15 cellular contexts compared by ENCODE assay signal in genomic region chr5:179371681-179372675, GRCh38. TPM values are rescaled to one million over a fixed set of nuclear protein-coding genes. Genes with fewer than 3 reads are reported as not detected.
DNase-seq lines count a peak whose midpoint lies in the region; ATAC-seq and TF ChIP-seq lines count a peak whose summit lies in the region.
"Had no signal": no experiment of that assay in that cellular context is flagged by ENCODE, and none has a peak within 500 bp of the region (broad histone marks: within the 10 kb centered on the region; RNA-seq: fewer than 3 reads in every experiment).

No MANE protein-coding gene starts in this region.

- peaks cover 0 to 34% of the 10 kb centered on the region in 2 experiments; a peak in 1 of 4 replicates for H3K4me1 ChIP-seq in SK-N-SH (ENCODE audit: control insufficient read depth in 1 of 2, insufficient read depth in 2 of 2, low read depth in 1 of 2, low read length in 1 of 2)
- no peaks in the 10 kb centered on the region for H3K4me1 ChIP-seq in spleen
- H3K4me1 ChIP-seq: heart left ventricle had no signal

- no peaks in the 10 kb centered on the region for H3K9me3 ChIP-seq in SK-N-SH
- no peaks in the 10 kb centered on the region for H3K9me3 ChIP-seq in spleen
- H3K9me3 ChIP-seq: heart left ventricle had no signal

- POLR2A ChIA-PET in SK-N-SH (lab: Yijun Ruan, JAX): interaction anchor here (0.6 kb wide), 2 partner anchors 12 to 1040 kb away, joined by 3 read pairs; no protein-coding TSS in a partner anchor
- POLR2A ChIA-PET in activated CD4-positive, alpha-beta T cell treated with anti-CD3 and anti-CD28 coated beads for 36 hours (lab: Charles Lee): no interaction called here

- H3K9ac ChIP-seq in SK-N-SH: no peak overlapping the region

- no peaks in the 10 kb centered on the region for H3K9me2 ChIP-seq in SK-N-SH

- peak overlapping the region; percentile 80 for H3K27ac Mint-ChIP-seq in glutamatergic neuron (ENCODE audit: unreplicated experiment)
- no peak overlapping the region for H3K27ac Mint-ChIP-seq in activated CD4-positive, alpha-beta T cell treated with anti-CD3 and anti-CD28 coated beads for 36 hours
- H3K27ac Mint-ChIP-seq: activated naive CD4-positive, alpha-beta T cell treated with anti-CD3 and anti-CD28 coated beads, Interleukin-2, amount 10 ng/mL, durations not matched to agents 7 days and 5 days; CD4-positive, alpha-beta memory T cell had no signal

- H3K27ac ChIP-seq in SK-N-SH (ENCODE audit: low read depth in 2 of 2, low read length in 1 of 2) (peak overlapping the region in 1 of 2 experiments; percentile 68; a peak in 2 of 4 replicates), spleen (no peak overlapping the region)
- H3K27ac ChIP-seq: heart left ventricle had no signal

- TF ChIP-seq EP300 in SK-N-SH (IDR thresholded peaks at IDR 0.05; ENCODE audit: borderline replicate concordance in 1 of 2, low read depth in 1 of 2, low read length in 1 of 2): no peak

- H3K27me3 Mint-ChIP-seq in glutamatergic neuron (ENCODE audit: unreplicated experiment): peaks cover 15% of the 10 kb centered on the region
- no peaks in the 10 kb centered on the region for H3K27me3 Mint-ChIP-seq in activated CD4-positive, alpha-beta T cell treated with anti-CD3 and anti-CD28 coated beads for 36 hours
- H3K27me3 Mint-ChIP-seq: activated naive CD4-positive, alpha-beta T cell treated with anti-CD3 and anti-CD28 coated beads, Interleukin-2, amount 10 ng/mL, durations not matched to agents 7 days and 5 days had no signal

- no peaks in the 10 kb centered on the region for H3K27me3 ChIP-seq in SK-N-SH (ENCODE audit: insufficient read depth)
- H3K27me3 ChIP-seq in spleen (replicated peaks in 1 of 7): peaks cover 0 to 10% (median 0%) of the 10 kb centered on the region in 7 donors

- H3F3A ChIP-seq in SK-N-SH (replicated peaks; ENCODE audit: insufficient read depth): no peaks in the 10 kb centered on the region

- H3K4me3 Mint-ChIP-seq in glutamatergic neuron (ENCODE audit: unreplicated experiment): peak overlapping the region; percentile 75
- no peak overlapping the region for H3K4me3 Mint-ChIP-seq in activated CD4-positive, alpha-beta T cell treated with anti-CD3 and anti-CD28 coated beads for 36 hours
- H3K4me3 Mint-ChIP-seq: activated naive CD4-positive, alpha-beta T cell treated with anti-CD3 and anti-CD28 coated beads, Interleukin-2, amount 10 ng/mL, durations not matched to agents 7 days and 5 days; CD4-positive, alpha-beta memory T cell had no signal

- no peak for TF ChIP-seq CTCF in SK-N-SH (IDR thresholded peaks at IDR 0.05)
- no peak for TF ChIP-seq CTCF in glutamatergic neuron (IDR thresholded peaks at IDR 0.05; ENCODE audit: partially characterized antibody, unreplicated experiment)
- no peak for TF ChIP-seq CTCF in spleen (IDR thresholded peaks at IDR 0.05 in 8 of 11, conservative IDR thresholded peaks at IDR 0.05 in 3 of 11)

- no peak overlapping the region for H2AFZ ChIP-seq in SK-N-SH (ENCODE audit: low read depth)

- TF ChIP-seq POLR2A in spleen (IDR thresholded peaks at IDR 0.05): no peak

- no peak for TF ChIP-seq RAD21 in SK-N-SH (IDR thresholded peaks at IDR 0.05; ENCODE audit: low read length)

- no peaks in the 10 kb centered on the region for H3K36me3 ChIP-seq in SK-N-SH (replicated peaks in 1 of 2; ENCODE audit: control insufficient read depth in 1 of 2, insufficient read depth in 2 of 2, low read length in 1 of 2)
- H3K36me3 ChIP-seq in spleen: no peaks in the 10 kb centered on the region
- H3K36me3 ChIP-seq: heart left ventricle had no signal

- no peaks in the 10 kb centered on the region for H4K20me1 ChIP-seq in SK-N-SH (ENCODE audit: insufficient read depth)

- peaks cover 19% of the 10 kb centered on the region for H3K4me1 Mint-ChIP-seq in glutamatergic neuron (ENCODE audit: low read depth, unreplicated experiment)
- no peaks in the 10 kb centered on the region for H3K4me1 Mint-ChIP-seq in activated CD4-positive, alpha-beta T cell treated with anti-CD3 and anti-CD28 coated beads for 36 hours
- H3K4me1 Mint-ChIP-seq: activated naive CD4-positive, alpha-beta T cell treated with anti-CD3 and anti-CD28 coated beads, Interleukin-2, amount 10 ng/mL, durations not matched to agents 7 days and 5 days; CD4-positive, alpha-beta memory T cell had no signal

- H3K4me3 ChIP-seq in SK-N-SH (ENCODE audit: low read depth in 2 of 2, low read length in 1 of 2) (no peak overlapping the region), spleen (no peak overlapping the region)
- H3K4me3 ChIP-seq: heart left ventricle had no signal

- intact Hi-C loops in spleen (cut with DNase I; ENCODE audit: low total_unique reads): no loop called here
- intact Hi-C loops in activated CD4-positive, alpha-beta T cell treated with anti-CD3 and anti-CD28 coated beads for 36 hours (cut with DNase I, micrococcal nuclease): no loop called here

- H3K79me2 ChIP-seq in SK-N-SH (ENCODE audit: insufficient read depth): no peaks in the 10 kb centered on the region

- peaks cover 9% of the 10 kb centered on the region for H3K9me3 Mint-ChIP-seq in glutamatergic neuron (ENCODE audit: unreplicated experiment)
- H3K9me3 Mint-ChIP-seq in activated CD4-positive, alpha-beta T cell treated with anti-CD3 and anti-CD28 coated beads for 36 hours (ENCODE audit: low read depth): no peaks in the 10 kb centered on the region
- H3K9me3 Mint-ChIP-seq: activated naive CD4-positive, alpha-beta T cell treated with anti-CD3 and anti-CD28 coated beads, Interleukin-2, amount 10 ng/mL, durations not matched to agents 7 days and 5 days; CD4-positive, alpha-beta memory T cell had no signal

- WGBS in SK-N-SH (ENCODE audit: low lambda C conversion rate): 34% methylated on average over 12 of the region's 14 CpGs
- WGBS in spleen, 5 donors: 83 to 96% (median 91%) methylated on average over 14 of the region's 14 CpGs

- DNase-seq in SK-N-SH (peak; percentile 64), NCI-H524 (lab: John Stamatoyannopoulos, UW) (peak; percentile 85 to 92), glutamatergic neuron (peak; percentile 71), spleen (peak; percentile 67)
- DNase-seq in stimulated activated CD4-positive, alpha-beta T cell treated with anti-CD3 and anti-CD28 coated beads, Interleukin-4, amount 100 ng/mL, for 24 hours: no peak
- DNase-seq in activated CD4-positive, alpha-beta T cell treated with anti-CD3 and anti-CD28 coated beads for 36 hours: no peak
- DNase-seq: 8988T; activated naive CD4-positive, alpha-beta T cell treated with anti-CD3 and anti-CD28 coated beads, Interleukin-2, amount 10 ng/mL, durations not matched to agents 7 days and 5 days; CD4-positive, alpha-beta memory T cell; NK-92 treated with Interleukin-12 subunit alpha and Interleukin-12 subunit beta, amount 100 ng/mL, for 24 hours; SIG-M5 had no signal

- CTCF ChIA-PET in SK-N-SH (lab: Yijun Ruan, JAX): interaction anchor here (1.2 to 3.4 kb wide), 3 partner anchors 14 to 33 kb away, joined by 3 to 12 read pairs (median 5); no protein-coding TSS in a partner anchor
- CTCF ChIA-PET in activated CD4-positive, alpha-beta T cell treated with anti-CD3 and anti-CD28 coated beads for 36 hours (lab: Charles Lee): interaction anchor here (0.6 kb wide), 1 partner anchor 45 kb away, joined by 3 read pairs; no protein-coding TSS in a partner anchor

- ATAC-seq in SK-N-SH treated with all-trans-retinoic acid at 6 μM for 48 hours (no peak), HG03280 (IDR thresholded peaks at IDR 0.05; ENCODE audit: unreplicated experiment) (no peak)
- no peak for ATAC-seq in activated CD4-positive, alpha-beta T cell treated with anti-CD3 and anti-CD28 coated beads for 36 hours
- ATAC-seq: heart left ventricle, left colon had no signal

- no peaks in the 10 kb centered on the region for H3K36me3 Mint-ChIP-seq in glutamatergic neuron (ENCODE audit: unreplicated experiment)
- no peaks in the 10 kb centered on the region for H3K36me3 Mint-ChIP-seq in activated CD4-positive, alpha-beta T cell treated with anti-CD3 and anti-CD28 coated beads for 36 hours (ENCODE audit: low read depth)
- H3K36me3 Mint-ChIP-seq: activated naive CD4-positive, alpha-beta T cell treated with anti-CD3 and anti-CD28 coated beads, Interleukin-2, amount 10 ng/mL, durations not matched to agents 7 days and 5 days; CD4-positive, alpha-beta memory T cell had no signal

- H3K4me2 ChIP-seq in SK-N-SH: no peak overlapping the region

TF ChIP-seq in SK-N-SH treated with all-trans-retinoic acid at 6 μM for 48 hours, 23 proteins besides CTCF, POLR2A, EP300 and RAD21 (continues in another document):
- no peak for TF ChIP-seq TOX (CRISPR knock-in tag; IDR thresholded peaks at IDR 0.05; ENCODE audit: borderline replicate concordance)
- no peak for TF ChIP-seq ISL1 (CRISPR knock-in tag; IDR thresholded peaks at IDR 0.05)
- no peak for TF ChIP-seq BACH2 (CRISPR knock-in tag; IDR thresholded peaks at IDR 0.05; ENCODE audit: borderline replicate concordance)
- no peak for TF ChIP-seq TSHZ2 (CRISPR knock-in tag; IDR thresholded peaks at IDR 0.05)

RNA-seq across cellular contexts. Expression of gene ADAMTS2, which starts 26.7 kb away (rescaled TPM):
- polyA plus RNA-seq in SK-N-SH (2012; rRNA removed) (0.12 and 0.57 TPM in 2 replicates), spleen (10 to 100 TPM in 1 of 3 donors, 1 to 10 TPM in 2; 4.0 to 16.8 (median 4.4) TPM)
- polyA plus RNA-seq in SK-N-SH (2012; cell fraction: cytosol; rRNA removed): 0.21 and 0.67 TPM in 2 replicates
- polyA plus RNA-seq in SK-N-SH (2012; cell fraction: nucleus; rRNA removed): 0.44 and 1.1 TPM in 2 replicates
- total RNA-seq in glutamatergic neuron (ENCODE audit: unreplicated experiment) (23.5 TPM), spleen (100 to 1,000 TPM in 1 of 7 donors, 10 to 100 TPM in 6; 44.0 to 101 (median 64.5) TPM)
- total RNA-seq in activated CD4-positive, alpha-beta T cell treated with anti-CD3 and anti-CD28 coated beads for 36 hours: not detected
- total RNA-seq: CD4-positive, alpha-beta memory T cell had no signal

Comparison
In these comparisons a context has a peak if more than half of its experiments do, and no peak if none do; other contexts are left out.
1. DNase-seq: peak in SK-N-SH (single experiment), NCI-H524 (2 of 2), glutamatergic neuron (single experiment) and spleen (single experiment); none in stimulated activated CD4-positive, alpha-beta T cell treated with anti-CD3 and anti-CD28 coated beads, Interleukin-4, amount 100 ng/mL, for 24 hours (single experiment) and activated CD4-positive, alpha-beta T cell treated with anti-CD3 and anti-CD28 coated beads for 36 hours (single experiment).
2. RNA of gene ADAMTS2, which starts 26.7 kb away (total RNA-seq): 44.0 to 101 TPM in spleen and 23.5 TPM in glutamatergic neuron (single experiment); not detected in activated CD4-positive, alpha-beta T cell treated with anti-CD3 and anti-CD28 coated beads for 36 hours; every median in the first group is over 10 times any median in the second.